15 cellular contexts compared by ENCODE assay signal in the genomic region with DNA sequence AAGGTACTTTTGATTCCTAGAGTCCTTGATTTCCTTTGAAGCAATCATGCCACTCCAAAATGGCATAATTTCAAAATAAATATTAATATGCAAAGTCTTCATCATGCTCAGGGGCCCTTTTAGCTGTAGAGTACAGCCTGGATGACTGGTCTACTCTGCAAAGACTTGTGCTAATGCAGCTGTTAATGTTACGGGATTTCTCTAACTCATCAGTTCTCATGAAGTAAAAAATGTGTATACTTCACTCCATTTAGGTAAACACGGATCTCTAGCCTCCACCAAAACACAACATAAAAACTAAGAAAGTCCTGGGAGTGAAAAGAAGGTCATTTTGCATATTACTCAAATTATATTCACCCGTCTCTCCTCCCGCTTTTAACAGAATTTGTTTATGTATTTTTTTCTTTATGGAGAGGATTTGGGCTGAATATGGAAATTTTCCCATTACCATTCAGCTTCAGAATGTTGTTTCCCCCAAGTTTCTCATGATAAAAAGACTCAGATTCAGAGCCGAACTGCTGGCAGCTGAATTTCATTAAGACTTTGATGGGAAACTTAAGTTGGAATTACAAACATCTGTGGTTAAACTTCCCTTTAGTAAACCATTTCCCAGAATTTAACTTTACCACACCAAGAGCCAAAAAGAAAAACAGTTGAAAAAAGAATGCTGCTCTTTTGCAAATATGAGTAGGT. TPM values are rescaled to one million over a fixed set of nuclear protein-coding genes. Genes with fewer than 3 reads are reported as not detected.
DNase-seq lines count a peak whose midpoint lies in the region; ATAC-seq and TF ChIP-seq lines count a peak whose summit lies in the region.
"Had no signal": no experiment of that assay in that cellular context is flagged by ENCODE, and none has a peak within 500 bp of the region (broad histone marks: within the 10 kb centered on the region; RNA-seq: fewer than 3 reads in every experiment).

No MANE protein-coding gene starts in this region.

- intact Hi-C loops in tibial artery (cut with DNase I; ENCODE audit: low total_unique reads) = no loop called here

- peak overlapping the region; percentile 83 for H3K27ac Mint-ChIP-seq in mesothelial cell of epicardium
- H3K27ac Mint-ChIP-seq in stimulated activated effector memory CD8-positive, alpha-beta T cell treated with anti-CD3 and anti-CD28 coated beads, Interleukin-12 subunit alpha, Interleukin-12 subunit beta, amount 100 ng/mL, for 72 hours = no peak overlapping the region
- H3K27ac Mint-ChIP-seq: IgD-negative memory B cell, naive B cell, T-helper 17 cell had no signal

- H3K9me3 ChIP-seq in tibial artery = no peaks in the 10 kb centered on the region
- H3K9me3 ChIP-seq: HAP-1 had no signal

- H3K27me3 ChIP-seq in tibial artery = no peaks in the 10 kb centered on the region

- H3K36me3 ChIP-seq in tibial artery = no peaks in the 10 kb centered on the region
- H3K36me3 ChIP-seq: HAP-1 had no signal

- H3K4me3 Mint-ChIP-seq in mesothelial cell of epicardium = no peak overlapping the region
- no peak overlapping the region for H3K4me3 Mint-ChIP-seq in stimulated activated effector memory CD8-positive, alpha-beta T cell treated with anti-CD3 and anti-CD28 coated beads, Interleukin-12 subunit alpha, Interleukin-12 subunit beta, amount 100 ng/mL, for 72 hours
- H3K4me3 Mint-ChIP-seq: IgD-negative memory B cell, naive B cell, T-helper 17 cell had no signal

- ATAC-seq in stimulated activated effector memory CD8-positive, alpha-beta T cell treated with anti-CD3 and anti-CD28 coated beads, Interleukin-12 subunit alpha, Interleukin-12 subunit beta, amount 100 ng/mL, for 72 hours = no peak
- ATAC-seq in HG02981 (IDR thresholded peaks at IDR 0.05; ENCODE audit: unreplicated experiment) (no peak), HG03378 (IDR thresholded peaks at IDR 0.05; ENCODE audit: unreplicated experiment) (no peak)
- ATAC-seq: T-helper 17 cell had no signal

- H3K4me1 Mint-ChIP-seq in mesothelial cell of epicardium = peaks cover 34% of the 10 kb centered on the region
- peaks cover 18% of the 10 kb centered on the region for H3K4me1 Mint-ChIP-seq in stimulated activated effector memory CD8-positive, alpha-beta T cell treated with anti-CD3 and anti-CD28 coated beads, Interleukin-12 subunit alpha, Interleukin-12 subunit beta, amount 100 ng/mL, for 72 hours
- H3K4me1 Mint-ChIP-seq: naive B cell had no signal

- DNase-seq in LHCN-M2 (ENCODE audit: low read depth) (peak; percentile 40), coronary artery (ENCODE audit: low spot score) (no peak), mesothelial cell of epicardium (ENCODE audit: low spot score in 2 of 2, unreplicated experiment in 2 of 2) (no peak), tibial artery (no peak), HT-29 (ENCODE audit: low spot score) (no peak)
- DNase-seq in stimulated activated effector memory CD8-positive, alpha-beta T cell treated with anti-CD3 and anti-CD28 coated beads, Interleukin-12 subunit alpha, Interleukin-12 subunit beta, amount 100 ng/mL, for 72 hours (ENCODE audit: low spot score in 2 of 2) = no peak
- DNase-seq: activated naive CD4-positive, alpha-beta T cell treated with anti-CD3 and anti-CD28 coated beads, Interleukin-2, amount 50 U/mL, for 16 hours; effector memory CD4-positive, alpha-beta T cell; naive B cell; NCI-H187; T-helper 17 cell had no signal

- H3K27ac ChIP-seq in coronary artery (peak overlapping the region; percentile 3 to 65), tibial artery (peak overlapping the region; percentile 39 to 48)

- H3K4me1 ChIP-seq in tibial artery = peaks cover 0 to 61% (median 20%) of the 10 kb centered on the region in 4 donors

- H3K27me3 Mint-ChIP-seq in mesothelial cell of epicardium (ENCODE audit: low read depth) = no peaks in the 10 kb centered on the region

- H3K4me3 ChIP-seq in coronary artery = peak overlapping the region; percentile 11
- no peak overlapping the region for H3K4me3 ChIP-seq in tibial artery
- H3K4me3 ChIP-seq: HAP-1 had no signal

- TF ChIP-seq CTCF in coronary artery (IDR thresholded peaks at IDR 0.05) (no peak), mesothelial cell of epicardium (IDR thresholded peaks at IDR 0.05; ENCODE audit: unreplicated experiment) (no peak), tibial artery (IDR thresholded peaks at IDR 0.05) (no peak)

- H3K9me3 Mint-ChIP-seq in mesothelial cell of epicardium = no peaks in the 10 kb centered on the region
- no peaks in the 10 kb centered on the region for H3K9me3 Mint-ChIP-seq in stimulated activated effector memory CD8-positive, alpha-beta T cell treated with anti-CD3 and anti-CD28 coated beads, Interleukin-12 subunit alpha, Interleukin-12 subunit beta, amount 100 ng/mL, for 72 hours
- H3K9me3 Mint-ChIP-seq: naive B cell had no signal

- H3K36me3 Mint-ChIP-seq in mesothelial cell of epicardium = peaks cover 2% of the 10 kb centered on the region
- H3K36me3 Mint-ChIP-seq in stimulated activated effector memory CD8-positive, alpha-beta T cell treated with anti-CD3 and anti-CD28 coated beads, Interleukin-12 subunit alpha, Interleukin-12 subunit beta, amount 100 ng/mL, for 72 hours = no peaks in the 10 kb centered on the region
- H3K36me3 Mint-ChIP-seq: IgD-negative memory B cell, naive B cell had no signal

RNA-seq across cellular contexts. Expression of a gene that starts 8.7 kb away (rescaled TPM):
- 6.5 and 6.8 TPM in 2 replicates for total RNA-seq in LHCN-M2 (2014; rRNA removed)
- polyA plus RNA-seq in LHCN-M2 (2012) = 0.16 TPM
- total RNA-seq in mesothelial cell of epicardium = 41.5 to 49.4 TPM (median 46.4 TPM) in 3 replicates
- not detected in 2 replicates for total RNA-seq in HT-29 (2014; rRNA removed; shearing (Covaris generic))
- total RNA-seq: T-helper 17 cell had no signal
- polyA plus RNA-seq: IgD-negative memory B cell had no signal
